In the genomic region with DNA sequence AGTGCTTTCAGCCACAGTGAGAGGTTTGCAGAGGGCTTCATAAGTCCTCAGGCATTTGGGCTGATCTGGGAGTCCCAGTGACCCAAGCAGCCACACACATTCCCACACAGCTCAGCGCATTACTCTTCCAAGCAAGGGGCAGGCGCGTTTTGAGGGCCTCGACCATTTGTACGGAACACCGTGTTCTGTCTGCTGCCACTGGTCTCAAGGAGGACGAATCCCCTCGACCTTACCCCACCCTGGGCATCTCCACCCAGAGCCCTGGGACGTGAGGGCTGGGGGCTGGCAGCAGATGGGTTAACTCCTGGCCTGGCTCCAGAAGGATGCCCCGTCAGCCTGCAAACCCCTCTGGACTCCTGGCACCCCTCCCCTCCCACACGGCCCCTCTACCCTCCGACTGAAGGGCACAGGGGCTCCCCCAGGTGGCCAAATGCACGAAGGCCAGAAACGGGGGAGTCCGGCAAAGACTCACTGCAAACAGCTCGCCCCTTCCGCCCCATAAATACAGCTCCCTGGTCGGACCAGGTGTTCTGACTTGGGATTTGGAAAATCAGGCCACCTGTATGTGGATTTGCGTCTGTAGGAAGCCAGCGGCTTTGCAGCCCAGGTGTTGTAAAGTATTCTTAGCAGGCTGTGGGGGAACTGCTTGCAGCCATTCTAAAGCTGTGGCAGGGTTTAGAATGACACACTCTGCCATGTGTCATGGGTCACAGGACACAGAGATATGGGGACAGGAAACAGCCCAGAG, we compare ENCODE assay signal across 8 cellular contexts. TPM values are rescaled to one million over a fixed set of nuclear protein-coding genes. Genes with fewer than 3 reads are reported as not detected.
A peak's percentile ranks its signal among the peaks of the same experiment; 100 is the strongest.
DNase-seq lines count a peak whose midpoint lies in the region; ATAC-seq, FAIRE-seq and TF ChIP-seq lines count a peak whose summit lies in the region.

No MANE protein-coding gene starts in this region.

- no peaks in the 10 kb centered on the region for H3K9me3 ChIP-seq in ovary
- no peaks in the 10 kb centered on the region for H3K9me3 ChIP-seq in upper lobe of right lung

- no peak for TF ChIP-seq POLR2A in ovary (IDR thresholded peaks at IDR 0.05)

- H3K27ac ChIP-seq in ovary (peak overlapping the region in 1 of 2 donors; percentile 36), upper lobe of right lung (peak overlapping the region; percentile 89)

- WGBS in ovary, 3 donors, result 20 to 23% (median 20%) methylated on average over 19 to 20 of the region's 20 CpGs

- H3K4me3 ChIP-seq in ovary, result no peak overlapping the region
- H3K4me3 ChIP-seq in upper lobe of right lung, result no peak overlapping the region

- ATAC-seq in GM18861 (IDR thresholded peaks at IDR 0.05; ENCODE audit: unreplicated experiment) (peak; percentile 32), upper lobe of right lung (peak; percentile 63)

- TF ChIP-seq CTCF in ovary (IDR thresholded peaks at IDR 0.05) (peak; percentile 60 to 91 (median 74)), upper lobe of right lung (IDR thresholded peaks at IDR 0.05) (peak; percentile 84)

- intact Hi-C loops in ovary (cut with DNase I), result loop anchor here (2.0 to 5.0 kb wide), 2 partner anchors 62 kb away; no protein-coding TSS in a partner anchor
- intact Hi-C loops in upper lobe of right lung (cut with DNase I), result loop anchor here (5.0 kb wide), 2 partner anchors 38 to 62 kb away; no protein-coding TSS in a partner anchor

- FAIRE-seq in RCC 7860 (lab: Jason Lieb, UNC), result no peak

- TF ChIP-seq EP300 in ovary (IDR thresholded peaks at IDR 0.05), result no peak

- H3K27me3 ChIP-seq in ovary (no peaks in the 10 kb centered on the region), upper lobe of right lung (no peaks in the 10 kb centered on the region)

- H3K36me3 ChIP-seq in ovary, result no peaks in the 10 kb centered on the region
- H3K36me3 ChIP-seq in upper lobe of right lung, result no peaks in the 10 kb centered on the region

- H3K4me1 ChIP-seq in ovary (ENCODE audit: insufficient read depth) (peaks cover 3% of the 10 kb centered on the region), upper lobe of right lung (peaks cover 47% of the 10 kb centered on the region)

- peak; percentile 78 for DNase-seq in Ammon's horn (ENCODE audit: low spot score)
- peak; percentile 63 for DNase-seq in HK-2 (ENCODE audit: unreplicated experiment)
- DNase-seq in RCC 7860 (ENCODE audit: low spot score), result peak; percentile 32
- DNase-seq in activated effector memory CD4-positive, alpha-beta T cell treated with anti-CD3 and anti-CD28 coated beads, Interleukin-2, amount 50 U/mL, for 16 hours, result peak; percentile 84
- peak; percentile 76 for DNase-seq in globus pallidus (ENCODE audit: low spot score)
- DNase-seq in ovary, result peak; percentile 65 to 83 (median 75)
- DNase-seq in upper lobe of right lung, result peak; percentile 89

RNA-seq across cellular contexts. Expression of a gene that starts 33.6 kb away (rescaled TPM):
- 1,000 to 10,000 TPM in 2 of 7 donors, 100 to 1,000 TPM in 5; 755 to 1,301 (median 902) TPM for total RNA-seq in ovary
- 1,000 to 10,000 TPM; 1,827 to 1,991 TPM for polyA plus RNA-seq in ovary
- 744 TPM for total RNA-seq in upper lobe of right lung

Comparison
In these comparisons a context has a peak if more than half of its experiments do, and no peak if none do; other contexts are left out.
1. DNase-seq: peak in every context shown above with its lines; median percentile 89 in upper lobe of right lung; 84 in activated effector memory CD4-positive, alpha-beta T cell treated with anti-CD3 and anti-CD28 coated beads, Interleukin-2, amount 50 U/mL, for 16 hours; 78 in Ammon's horn; 76 in globus pallidus; 75 in ovary; 63 in HK-2; 32 in RCC 7860.